Comparison of ENCODE assay signal across 36 cellular contexts in genomic region chr4:80420638-80421037, GRCh38.
"Had no signal": no experiment of that assay in that cellular context is flagged by ENCODE, and none has a peak within 500 bp of the region (broad histone marks: within the 10 kb centered on the region; RNA-seq: fewer than 3 reads in every experiment).

No MANE protein-coding gene starts in this region.

- H3K27me3 ChIP-seq: ascending aorta, cardiac muscle cell, colonic mucosa, Peyer's patch, SJSA1 had no signal

- H3K9me3 Mint-ChIP-seq: activated naive CD4-positive, alpha-beta T cell treated with anti-CD3 and anti-CD28 coated beads, Interleukin-2, amount 50 U/mL, for 24 hours; activated T-cell treated with anti-CD3 and anti-CD28 coated beads, Interleukin-2, amount 50 U/mL, for 24 hours; activated T-helper 2 cell treated with anti-CD3 and anti-CD28 coated beads, Interferon-gamma antibody, Interleukin-2, Interleukin-4, amounts not matched to agents 10 μg/mL and 5 μg/mL and 100 μg/mL, durations not matched to agents 14 hours and 24 hours and 36 hours; T-helper 1 cell treated with Interleukin-12 subunit alpha and Interleukin-12 subunit beta and Interleukin-4 antibody, amounts not matched to agents 30 μg/mL and 1 μg/mL, for 36 hours; T-helper 2 cell treated with Interferon-gamma antibody and Interleukin-4, amounts not matched to agents 5 μg/mL and 100 μg/mL, for 36 hours; WTC11 had no signal

- DNase-seq: activated CD4-positive, alpha-beta T cell treated with anti-CD3 and anti-CD28 coated beads for 36 hours; activated CD4-positive, alpha-beta T cell treated with anti-CD3 and anti-CD28 coated beads, Interleukin-2, amount 10 ng/mL, durations not matched to agents 7 days and 5 days; activated CD4-positive, alpha-beta T cell treated with anti-CD3 and anti-CD28 coated beads, Interleukin-2, amount 50 U/mL, for 48 hours; activated CD8-positive, alpha-beta T cell treated with anti-CD3 and anti-CD28 coated beads, Interleukin-2, amount 10 ng/mL, durations not matched to agents 7 days and 5 days; activated gamma-delta T cell; activated naive CD4-positive, alpha-beta T cell treated with Interleukin-2 at 50 U/mL for 16 hours; activated naive CD8-positive, alpha-beta T cell treated with anti-CD3 and anti-CD28 coated beads, Interleukin-2, amount 10 ng/mL, durations not matched to agents 7 days and 5 days; activated T-cell treated with anti-CD3 and anti-CD28 coated beads, Interleukin-2, amount 50 U/mL, for 24 hours; amygdala; colonic mucosa; Karpas-422; NCI-H1105; NCI-H1436 treated with DMSO at 0.1 percent for 48 hours; NCI-H187 treated with DMSO at 0.1 percent for 48 hours; NCI-H2081 treated with DMSO at 0.1 percent for 48 hours; NCI-H2171; NCI-H446; NCI-H510A treated with DMSO at 0.1 percent for 48 hours; NCI-H82; NK-92 treated with Interleukin-12 subunit alpha and Interleukin-12 subunit beta, amount 100 ng/mL, for 24 hours; PC-3; Peyer's patch; RPMI8226; SHP77 treated with DMSO at 0.1 percent for 48 hours; SK-N-SH had no signal

- ATAC-seq: activated CD4-positive, alpha-beta T cell treated with anti-CD3 and anti-CD28 coated beads for 36 hours; activated CD4-positive, CD25-positive, alpha-beta regulatory T cell treated with anti-CD3 and anti-CD28 coated beads, Interleukin-2, amount 50 U/mL, for 24 hours; activated CD8-positive, alpha-beta T cell treated with anti-CD3 and anti-CD28 coated beads, Interleukin-2, amount 10 ng/mL, durations not matched to agents 7 days and 5 days; PC-3 had no signal

- H3K27ac Mint-ChIP-seq: activated CD4-positive, alpha-beta T cell treated with anti-CD3 and anti-CD28 coated beads for 36 hours; activated CD4-positive, alpha-beta T cell treated with anti-CD3 and anti-CD28 coated beads, Interleukin-2, amount 10 ng/mL, durations not matched to agents 7 days and 5 days; activated CD8-positive, alpha-beta T cell treated with anti-CD3 and anti-CD28 coated beads, Interleukin-2, amount 10 ng/mL, durations not matched to agents 7 days and 5 days; activated naive CD4-positive, alpha-beta T cell treated with anti-CD3 and anti-CD28 coated beads, Interleukin-2, amount 50 U/mL, for 24 hours; activated naive CD8-positive, alpha-beta T cell treated with anti-CD3 and anti-CD28 coated beads, Interleukin-2, amount 10 ng/mL, durations not matched to agents 7 days and 5 days; activated T-cell treated with anti-CD3 and anti-CD28 coated beads, Interleukin-2, amount 50 U/mL, for 24 hours; activated T-helper 2 cell treated with anti-CD3 and anti-CD28 coated beads, Interferon-gamma antibody, Interleukin-2, Interleukin-4, amounts not matched to agents 10 μg/mL and 5 μg/mL and 100 μg/mL, durations not matched to agents 14 hours and 24 hours and 36 hours; T-helper 1 cell treated with Interleukin-12 subunit alpha and Interleukin-12 subunit beta and Interleukin-4 antibody, amounts not matched to agents 30 μg/mL and 1 μg/mL, for 36 hours; T-helper 2 cell treated with Interferon-gamma antibody and Interleukin-4, amounts not matched to agents 5 μg/mL and 100 μg/mL, for 36 hours; WTC11 had no signal

- H3K27me3 Mint-ChIP-seq: activated CD4-positive, alpha-beta T cell treated with anti-CD3 and anti-CD28 coated beads for 36 hours; activated CD4-positive, alpha-beta T cell treated with anti-CD3 and anti-CD28 coated beads, Interleukin-2, amount 10 ng/mL, durations not matched to agents 7 days and 5 days; activated naive CD4-positive, alpha-beta T cell treated with anti-CD3 and anti-CD28 coated beads, Interleukin-2, amount 50 U/mL, for 24 hours; activated naive CD8-positive, alpha-beta T cell treated with anti-CD3 and anti-CD28 coated beads, Interleukin-2, amount 10 ng/mL, durations not matched to agents 7 days and 5 days; activated T-cell treated with anti-CD3 and anti-CD28 coated beads, Interleukin-2, amount 50 U/mL, for 24 hours; central memory CD8-positive, alpha-beta T cell had no signal

- H3K4me3 Mint-ChIP-seq: activated CD4-positive, alpha-beta T cell treated with anti-CD3 and anti-CD28 coated beads for 36 hours; activated CD4-positive, alpha-beta T cell treated with anti-CD3 and anti-CD28 coated beads, Interleukin-2, amount 10 ng/mL, durations not matched to agents 7 days and 5 days; activated CD8-positive, alpha-beta T cell treated with anti-CD3 and anti-CD28 coated beads, Interleukin-2, amount 10 ng/mL, durations not matched to agents 7 days and 5 days; activated naive CD4-positive, alpha-beta T cell treated with anti-CD3 and anti-CD28 coated beads, Interleukin-2, amount 50 U/mL, for 24 hours; activated naive CD8-positive, alpha-beta T cell treated with anti-CD3 and anti-CD28 coated beads, Interleukin-2, amount 10 ng/mL, durations not matched to agents 7 days and 5 days; activated T-cell treated with anti-CD3 and anti-CD28 coated beads, Interleukin-2, amount 50 U/mL, for 24 hours; central memory CD8-positive, alpha-beta T cell; T-helper 1 cell treated with Interleukin-12 subunit alpha and Interleukin-12 subunit beta and Interleukin-4 antibody, amounts not matched to agents 30 μg/mL and 1 μg/mL, for 36 hours; T-helper 2 cell treated with Interferon-gamma antibody and Interleukin-4, amounts not matched to agents 5 μg/mL and 100 μg/mL, for 36 hours; WTC11 had no signal

- H3K27ac ChIP-seq: ascending aorta, cardiac muscle cell, colonic mucosa, Peyer's patch, SJSA1 had no signal

- H3K36me3 ChIP-seq: ascending aorta, cardiac muscle cell, colonic mucosa, Peyer's patch, SJSA1 had no signal

- FAIRE-seq: TTC549 had no signal

- H3K4me2 ChIP-seq: SK-N-SH had no signal

- H3K9me3 ChIP-seq: ascending aorta, colonic mucosa, Peyer's patch, SJSA1, SK-N-SH had no signal

- H3K4me1 ChIP-seq: ascending aorta, colonic mucosa, Peyer's patch, SJSA1 had no signal

- H3K36me3 Mint-ChIP-seq: activated naive CD4-positive, alpha-beta T cell treated with anti-CD3 and anti-CD28 coated beads, Interleukin-2, amount 50 U/mL, for 24 hours; WTC11 had no signal

- H3K4me3 ChIP-seq: ascending aorta, cardiac muscle cell, colonic mucosa, Peyer's patch, SJSA1 had no signal

- H3K9ac ChIP-seq: SK-N-SH had no signal
